ENCODE assay signal across 10 cellular contexts in genomic region chr6:22372922-22373321, GRCh38.
DNase-seq lines count a peak whose midpoint lies in the region; ATAC-seq lines count a peak whose summit lies in the region.
"Had no signal": no experiment of that assay in that cellular context is flagged by ENCODE, and none has a peak within 500 bp of the region (broad histone marks: within the 10 kb centered on the region; RNA-seq: fewer than 3 reads in every experiment).

No MANE protein-coding gene starts in this region.

- DNase-seq in OCI-M1 (lab: John Stamatoyannopoulos, UW) (no peak), NOMO-1 treated with dmso at 0.1 percent for 144 hours (lab: John Stamatoyannopoulos, UW; ENCODE audit: unreplicated experiment) (no peak)
- no peak for DNase-seq in activated CD4-positive, CD25-positive, alpha-beta regulatory T cell treated with anti-CD3 and anti-CD28 coated beads, Interleukin-2, amount 50 U/mL, for 72 hours
- DNase-seq: activated CD4-positive, alpha-beta T cell treated with anti-CD3 and anti-CD28 coated beads, Interleukin-2, amount 10 ng/mL, durations not matched to agents 24 days and 14 days; MV-4-11; stimulated activated CD4-positive, alpha-beta T cell treated with anti-CD3 and anti-CD28 coated beads, Interleukin-15, amount 100 ng/mL, for 24 hours had no signal

- ATAC-seq in GM19025 (IDR thresholded peaks at IDR 0.05; ENCODE audit: low read depth, unreplicated experiment) (peak; percentile 88), GM21825 (IDR thresholded peaks at IDR 0.05; ENCODE audit: unreplicated experiment) (peak; percentile 92), HG03135 (IDR thresholded peaks at IDR 0.05; ENCODE audit: unreplicated experiment) (peak; percentile 77), HG02970 (IDR thresholded peaks at IDR 0.05; ENCODE audit: low FRiP score, unreplicated experiment) (no peak)
